ENCODE assay signal across 10 cellular contexts in genomic region chr2:3628800-3629199, GRCh38. TPM values are rescaled to one million over a fixed set of nuclear protein-coding genes. Genes with fewer than 3 reads are reported as not detected.
A peak's percentile ranks its signal among the peaks of the same experiment; 100 is the strongest.
DNase-seq lines count a peak whose midpoint lies in the region; ATAC-seq, FAIRE-seq and TF ChIP-seq lines count a peak whose summit lies in the region.
"Had no signal": no experiment of that assay in that cellular context is flagged by ENCODE, and none has a peak within 500 bp of the region (broad histone marks: within the 10 kb centered on the region; RNA-seq: fewer than 3 reads in every experiment).

No MANE protein-coding gene starts in this region.

- 36% methylated on average over 12 of the region's 12 CpGs for WGBS in A549 (ENCODE audit: missing lambda C conversion rate)
- 53% methylated on average over 12 of the region's 12 CpGs for WGBS in hepatocyte (ENCODE audit: low lambda C conversion rate, missing lambda C conversion rate)
- 38% methylated on average over 12 of the region's 12 CpGs for WGBS in prostate gland

- H3K4me1 ChIP-seq in A549 (no peaks in the 10 kb centered on the region), hepatocyte (ENCODE audit: insufficient read depth) (no peaks in the 10 kb centered on the region), prostate gland (replicated peaks) (no peaks in the 10 kb centered on the region)

- no peak overlapping the region for H3K27ac ChIP-seq in A549
- H3K27ac ChIP-seq in hepatocyte = no peak overlapping the region
- no peak overlapping the region for H3K27ac ChIP-seq in prostate gland

- peak in 1 of 2 experiments; percentile 41 for DNase-seq in A549 (ENCODE audit: low read depth in 1 of 2, low spot score in 1 of 2)
- DNase-seq in GM13976 (ENCODE audit: low spot score) = no peak
- DNase-seq in NCI-H69 (lab: John Stamatoyannopoulos, UW) = peak; percentile 40
- no peak for DNase-seq in hepatocyte (ENCODE audit: low spot score)
- DNase-seq in medulla oblongata (ENCODE audit: extremely low spot score) = no peak
- no peak for DNase-seq in prostate gland (ENCODE audit: low spot score)
- no peak for DNase-seq in nucleus accumbens (lab: John Stamatoyannopoulos, UW)

- 0 out of 5 replicates have a peak, but pooled peaks of 1 of the 2 experiments have one; percentile 15 for TF ChIP-seq RAD21 in A549 (conservative IDR thresholded peaks at IDR 0.05 in 1 of 2, IDR thresholded peaks at IDR 0.05 in 1 of 2)

- TF ChIP-seq POLR2A in A549 (IDR thresholded peaks at IDR 0.05; ENCODE audit: low read length) (no peak), prostate gland (IDR thresholded peaks at IDR 0.05) (no peak)

- no peak for TF ChIP-seq EP300 in A549 (IDR thresholded peaks at IDR 0.05)

- CTCF ChIA-PET in A549 (lab: Yijun Ruan, JAX) = interaction anchor here (0.7 to 1.6 kb wide), 5 partner anchors 8 to 23 kb away, joined by 3 to 5 read pairs (median 3); no protein-coding TSS in a partner anchor

- POLR2A ChIA-PET in A549 (lab: Yijun Ruan, JAX) = no interaction called here

- H3K79me2 ChIP-seq in hepatocyte = no peaks in the 10 kb centered on the region

- no peak overlapping the region for H2AFZ ChIP-seq in hepatocyte

- H3K27me3 ChIP-seq in hepatocyte (no peaks in the 10 kb centered on the region), prostate gland (replicated peaks; ENCODE audit: insufficient read depth) (no peaks in the 10 kb centered on the region)

- peak; percentile 36 to 69; a peak in 4 of 6 replicates for ATAC-seq in A549
- no peak for ATAC-seq in GM18867 (IDR thresholded peaks at IDR 0.05; ENCODE audit: unreplicated experiment)

- TF ChIP-seq CTCF in A549 (IDR thresholded peaks at IDR 0.05) (no peak), GM13976 (IDR thresholded peaks at IDR 0.05; ENCODE audit: borderline replicate concordance, control extremely low read depth, extremely low read depth, insufficient read depth, missing control alignments) (peak; percentile 7), hepatocyte (IDR thresholded peaks at IDR 0.05; ENCODE audit: poor library complexity) (peak; percentile 9), prostate gland (IDR thresholded peaks at IDR 0.05) (no peak)

- no peak for FAIRE-seq in A549 (lab: Jason Lieb, UNC)

- H3K4me2 ChIP-seq in A549 (no peak overlapping the region), hepatocyte (no peak overlapping the region)

- H3K9me2 ChIP-seq in hepatocyte (replicated peaks; ENCODE audit: insufficient read depth) = no peaks in the 10 kb centered on the region

- H3K9me3 ChIP-seq in A549 (no peaks in the 10 kb centered on the region), hepatocyte (ENCODE audit: low read depth) (no peaks in the 10 kb centered on the region), prostate gland (no peaks in the 10 kb centered on the region)

- no peaks in the 10 kb centered on the region for H3K36me3 ChIP-seq in hepatocyte (replicated peaks; ENCODE audit: insufficient read depth, low read depth)
- H3K36me3 ChIP-seq in prostate gland = no peaks in the 10 kb centered on the region

- H4K20me1 ChIP-seq in hepatocyte (ENCODE audit: insufficient read depth, poor library complexity, severe bottlenecking) = no peaks in the 10 kb centered on the region

- H3K4me3 ChIP-seq in A549 = no peak overlapping the region
- no peak overlapping the region for H3K4me3 ChIP-seq in hepatocyte
- no peak overlapping the region for H3K4me3 ChIP-seq in prostate gland

- intact Hi-C loops in prostate gland (cut with DNase I) = no loop called here

- in situ Hi-C loops in GM13976 (cut with MboI; ENCODE audit: low sequenced_read_pairs, unreplicated experiment) = no loop called here

TF ChIP-seq in A549, 52 proteins besides CTCF, POLR2A, EP300 and RAD21:
- no peak for TF ChIP-seq RFX5 (IDR thresholded peaks at IDR 0.05)
- no peak for TF ChIP-seq KDM1A (IDR thresholded peaks at IDR 0.05; ENCODE audit: low read depth)
- TF ChIP-seq, protein P1, sequence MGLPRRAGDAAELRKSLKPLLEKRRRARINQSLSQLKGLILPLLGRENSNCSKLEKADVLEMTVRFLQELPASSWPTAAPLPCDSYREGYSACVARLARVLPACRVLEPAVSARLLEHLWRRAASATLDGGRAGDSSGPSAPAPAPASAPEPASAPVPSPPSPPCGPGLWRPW (IDR thresholded peaks at IDR 0.05) = no peak
- TF ChIP-seq HEYL (CRISPR knock-in tag; IDR thresholded peaks at IDR 0.05) = no peak
- no peak for TF ChIP-seq CHD4 (IDR thresholded peaks at IDR 0.05; ENCODE audit: borderline replicate concordance)
- no peak for TF ChIP-seq HMGXB4 (CRISPR knock-in tag; IDR thresholded peaks at IDR 0.05; ENCODE audit: borderline replicate concordance)
- no peak for TF ChIP-seq KDM5A (IDR thresholded peaks at IDR 0.05)
- TF ChIP-seq, protein P2, sequence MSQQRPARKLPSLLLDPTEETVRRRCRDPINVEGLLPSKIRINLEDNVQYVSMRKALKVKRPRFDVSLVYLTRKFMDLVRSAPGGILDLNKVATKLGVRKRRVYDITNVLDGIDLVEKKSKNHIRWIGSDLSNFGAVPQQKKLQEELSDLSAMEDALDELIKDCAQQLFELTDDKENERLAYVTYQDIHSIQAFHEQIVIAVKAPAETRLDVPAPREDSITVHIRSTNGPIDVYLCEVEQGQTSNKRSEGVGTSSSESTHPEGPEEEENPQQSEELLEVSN (IDR thresholded peaks at IDR 0.05; ENCODE audit: borderline replicate concordance, low read depth) = no peak
- TF ChIP-seq NPAS2 (CRISPR knock-in tag; IDR thresholded peaks at IDR 0.05; ENCODE audit: borderline replicate concordance) = no peak
- TF ChIP-seq USF2 (IDR thresholded peaks at IDR 0.05) = no peak
- TF ChIP-seq HOXA7 (CRISPR knock-in tag; IDR thresholded peaks at IDR 0.05) = no peak
- no peak for TF ChIP-seq BCL3 (IDR thresholded peaks at IDR 0.05)

RNA-seq across cellular contexts. Expression of gene ALLC, which starts 29.2 kb away (rescaled TPM):
- polyA plus RNA-seq in A549 (2011; rRNA removed) = not detected in 2 replicates
- polyA plus RNA-seq in A549 (2012; cell fraction: cytosol; rRNA removed) = not detected in 2 replicates
- polyA plus RNA-seq in A549 (2012; cell fraction: nucleus; rRNA removed) = not detected in 2 replicates
- polyA plus RNA-seq in A549 (2017; fragmentation: RNase III; extraction: RNeasy Plus Mini Kit Qiagen cat#74134 plus additional on column Dnase treatment) = not detected in 3 replicates
- polyA minus RNA-seq in A549 (2011; rRNA and poly(A)+ RNA removed) = not detected in 2 replicates
- total RNA-seq in hepatocyte = not detected in 2 replicates
- polyA plus RNA-seq in hepatocyte = not detected in 2 replicates
- 1 to 10 TPM in 1 of 2 donors, not detected in 1; 5.2 TPM for total RNA-seq in prostate gland
- total RNA-seq: fibroblast of lung, temporal lobe had no signal
- polyA plus RNA-seq: fibroblast of lung had no signal

RNA-seq across cellular contexts. Expression of gene COLEC11, which starts 33.9 kb away (rescaled TPM):
- polyA plus RNA-seq in A549 (2011; rRNA removed) (0.79 and 0.97 TPM in 2 replicates), A549 (2017; fragmentation: RNase III; extraction: RNeasy Plus Mini Kit Qiagen cat#74134 plus additional on column Dnase treatment) (0.24 to 0.51 TPM (median 0.30 TPM) in 3 replicates), hepatocyte (20.9 and 21.5 TPM in 2 replicates)
- polyA plus RNA-seq in A549 (2012; cell fraction: cytosol; rRNA removed) = 0.87 and 0.98 TPM in 2 replicates
- 1.8 and 2.0 TPM in 2 replicates for polyA plus RNA-seq in A549 (2012; cell fraction: nucleus; rRNA removed)
- 0.39 and 0.45 TPM in 2 replicates for polyA minus RNA-seq in A549 (2011; rRNA and poly(A)+ RNA removed)
- total RNA-seq in hepatocyte (22.6 TPM in 2 replicates), prostate gland (10 to 100 TPM in 1 of 2 donors, 1 to 10 TPM in 1; 2.9 to 10.5 TPM)

RNA-seq across cellular contexts. Expression of gene RPS7, which starts 53.7 kb away (rescaled TPM):
- 3,000 and 3,176 TPM in 2 replicates for polyA plus RNA-seq in A549 (2011; rRNA removed)
- polyA plus RNA-seq in A549 (2012; cell fraction: cytosol; rRNA removed) = 1,696 and 1,750 TPM in 2 replicates
- 572 and 893 TPM in 2 replicates for polyA plus RNA-seq in A549 (2012; cell fraction: nucleus; rRNA removed)
- 3,153 to 3,802 TPM (median 3,221 TPM) in 3 replicates for polyA plus RNA-seq in A549 (2017; fragmentation: RNase III; extraction: RNeasy Plus Mini Kit Qiagen cat#74134 plus additional on column Dnase treatment)
- 290 and 326 TPM in 2 replicates for polyA minus RNA-seq in A549 (2011; rRNA and poly(A)+ RNA removed)
- total RNA-seq in hepatocyte = 3,340 and 3,712 TPM in 2 replicates
- polyA plus RNA-seq in hepatocyte = 400 and 446 TPM in 2 replicates
- 1,000 to 10,000 TPM; 1,200 to 3,706 TPM for total RNA-seq in prostate gland

Comparison
In these comparisons a context has a peak if more than half of its experiments do, and no peak if none do; other contexts are left out.
1. CTCF ChIP-seq: peak in GM13976 (single experiment) and hepatocyte (single experiment); none in A549 (single experiment) and prostate gland (0 of 4).